1 cellular context compared by ENCODE assay signal in the genomic region with DNA sequence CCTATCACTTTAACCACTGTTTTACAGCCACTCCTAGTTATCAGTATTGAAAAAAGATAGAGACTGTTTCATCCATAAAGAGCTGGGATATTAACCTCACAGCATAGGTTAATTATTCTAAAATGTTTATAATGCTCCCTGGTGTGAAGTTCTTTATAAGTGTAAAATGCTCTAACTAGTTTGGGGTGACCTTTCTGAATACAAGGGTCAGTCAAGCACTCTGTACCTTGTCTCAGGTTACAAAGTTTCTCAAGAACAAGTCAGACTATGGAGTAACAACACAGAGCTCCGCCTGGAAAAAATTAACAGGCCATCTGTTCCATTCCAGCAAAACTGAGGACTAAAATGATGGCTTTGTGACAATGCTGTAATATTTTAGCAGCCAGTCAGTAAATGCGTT.
TF ChIP-seq lines count a peak whose summit lies in the region.

No MANE protein-coding gene starts in this region.

TF ChIP-seq in HEK293, 187 proteins besides CTCF, POLR2A, EP300 and RAD21 (continued from another document and continues in another):
- TF ChIP-seq, protein P1, sequence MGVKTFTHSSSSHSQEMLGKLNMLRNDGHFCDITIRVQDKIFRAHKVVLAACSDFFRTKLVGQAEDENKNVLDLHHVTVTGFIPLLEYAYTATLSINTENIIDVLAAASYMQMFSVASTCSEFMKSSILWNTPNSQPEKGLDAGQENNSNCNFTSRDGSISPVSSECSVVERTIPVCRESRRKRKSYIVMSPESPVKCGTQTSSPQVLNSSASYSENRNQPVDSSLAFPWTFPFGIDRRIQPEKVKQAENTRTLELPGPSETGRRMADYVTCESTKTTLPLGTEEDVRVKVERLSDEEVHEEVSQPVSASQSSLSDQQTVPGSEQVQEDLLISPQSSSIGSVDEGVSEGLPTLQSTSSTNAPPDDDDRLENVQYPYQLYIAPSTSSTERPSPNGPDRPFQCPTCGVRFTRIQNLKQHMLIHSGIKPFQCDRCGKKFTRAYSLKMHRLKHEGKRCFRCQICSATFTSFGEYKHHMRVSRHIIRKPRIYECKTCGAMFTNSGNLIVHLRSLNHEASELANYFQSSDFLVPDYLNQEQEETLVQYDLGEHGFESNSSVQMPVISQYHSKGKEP (tag by site-specific recombination; IDR thresholded peaks at IDR 0.05), result peak; percentile 23; the same call in 1 of the 2 replicates
- TF ChIP-seq ZNF394 (tag by site-specific recombination; IDR thresholded peaks at IDR 0.05; ENCODE audit: borderline replicate concordance) (0 out of 2 replicates have a peak, but pooled peaks have one; percentile 19), FEZF1 (tag by site-specific recombination; IDR thresholded peaks at IDR 0.05) (peak; percentile 97), ZNF221 (tag by site-specific recombination; IDR thresholded peaks at IDR 0.05; ENCODE audit: borderline replicate concordance) (no peak), YY2 (tag by site-specific recombination; IDR thresholded peaks at IDR 0.05) (no peak), ZNF274 (IDR thresholded peaks at IDR 0.05; ENCODE audit: low read length) (no peak), ZNF274 (tag by site-specific recombination; IDR thresholded peaks at IDR 0.05; ENCODE audit: borderline replicate concordance) (no peak), RBAK (tag by site-specific recombination; IDR thresholded peaks at IDR 0.05) (no peak), ZNF473 (tag by site-specific recombination; IDR thresholded peaks at IDR 0.05) (no peak), ZBTB48 (tag by site-specific recombination; IDR thresholded peaks at IDR 0.05) (no peak), ZNF366 (tag by site-specific recombination; conservative IDR thresholded peaks at IDR 0.05) (peak; percentile 58; the same call in 1 of the 2 replicates), ZSCAN30 (tag by site-specific recombination; IDR thresholded peaks at IDR 0.05) (peak; percentile 80), MEIS1 (CRISPR knock-in tag; IDR thresholded peaks at IDR 0.05; ENCODE audit: borderline replicate concordance) (no peak), TCF7L2 (IDR thresholded peaks at IDR 0.05; ENCODE audit: borderline replicate concordance, low read depth, low read length) (peak; percentile 97), ZNF629 (tag by site-specific recombination; IDR thresholded peaks at IDR 0.05) (0 out of 2 replicates have a peak, but pooled peaks have one; percentile 17), GLIS1 (tag by site-specific recombination; IDR thresholded peaks at IDR 0.05) (peak; percentile 78), ZNF529 (tag by site-specific recombination; IDR thresholded peaks at IDR 0.05; ENCODE audit: insufficient replicate concordance) (no peak), ZNF830 (tag by site-specific recombination; IDR thresholded peaks at IDR 0.05; ENCODE audit: low read depth) (no peak), ZNF23 (tag by site-specific recombination; IDR thresholded peaks at IDR 0.05; ENCODE audit: borderline replicate concordance) (no peak), GLIS2 (tag by site-specific recombination; IDR thresholded peaks at IDR 0.05) (no peak), KLF9 (tag by site-specific recombination; IDR thresholded peaks at IDR 0.05; ENCODE audit: low read depth) (no peak), ZFP69B (tag by site-specific recombination; IDR thresholded peaks at IDR 0.05) (no peak), ZNF585B (tag by site-specific recombination; IDR thresholded peaks at IDR 0.05) (no peak), ZNF433 (tag by site-specific recombination; IDR thresholded peaks at IDR 0.05; ENCODE audit: low read depth) (no peak), ZNF146 (tag by site-specific recombination; IDR thresholded peaks at IDR 0.05) (no peak), ZBTB7A (tag by site-specific recombination; IDR thresholded peaks at IDR 0.05; ENCODE audit: low read depth) (no peak), ZBTB21 (tag by site-specific recombination; IDR thresholded peaks at IDR 0.05) (no peak), ZNF558 (tag by site-specific recombination; IDR thresholded peaks at IDR 0.05) (no peak), YY1 (tag by site-specific recombination; IDR thresholded peaks at IDR 0.05) (no peak), ZNF140 (tag by site-specific recombination; IDR thresholded peaks at IDR 0.05) (no peak), ZNF510 (tag by site-specific recombination; IDR thresholded peaks at IDR 0.05; ENCODE audit: insufficient replicate concordance) (no peak), KLF10 (tag by site-specific recombination; IDR thresholded peaks at IDR 0.05) (peak; percentile 50), SCRT2 (tag by site-specific recombination; IDR thresholded peaks at IDR 0.05) (no peak), ZNF169 (tag by site-specific recombination; IDR thresholded peaks at IDR 0.05) (no peak)
- TF ChIP-seq, protein P2, sequence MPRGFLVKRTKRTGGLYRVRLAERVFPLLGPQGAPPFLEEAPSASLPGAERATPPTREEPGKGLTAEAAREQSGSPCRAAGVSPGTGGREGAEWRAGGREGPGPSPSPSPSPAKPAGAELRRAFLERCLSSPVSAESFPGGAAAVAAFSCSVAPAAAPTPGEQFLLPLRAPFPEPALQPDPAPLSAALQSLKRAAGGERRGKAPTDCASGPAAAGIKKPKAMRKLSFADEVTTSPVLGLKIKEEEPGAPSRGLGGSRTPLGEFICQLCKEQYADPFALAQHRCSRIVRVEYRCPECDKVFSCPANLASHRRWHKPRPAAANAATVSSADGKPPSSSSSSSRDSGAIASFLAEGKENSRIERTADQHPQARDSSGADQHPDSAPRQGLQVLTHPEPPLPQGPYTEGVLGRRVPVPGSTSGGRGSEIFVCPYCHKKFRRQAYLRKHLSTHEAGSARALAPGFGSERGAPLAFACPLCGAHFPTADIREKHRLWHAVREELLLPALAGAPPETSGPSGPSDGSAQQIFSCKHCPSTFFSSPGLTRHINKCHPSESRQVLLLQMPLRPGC (tag by site-specific recombination; IDR thresholded peaks at IDR 0.05), result 0 out of 2 replicates have a peak, but pooled peaks have one; percentile 23
- TF ChIP-seq, protein P3, sequence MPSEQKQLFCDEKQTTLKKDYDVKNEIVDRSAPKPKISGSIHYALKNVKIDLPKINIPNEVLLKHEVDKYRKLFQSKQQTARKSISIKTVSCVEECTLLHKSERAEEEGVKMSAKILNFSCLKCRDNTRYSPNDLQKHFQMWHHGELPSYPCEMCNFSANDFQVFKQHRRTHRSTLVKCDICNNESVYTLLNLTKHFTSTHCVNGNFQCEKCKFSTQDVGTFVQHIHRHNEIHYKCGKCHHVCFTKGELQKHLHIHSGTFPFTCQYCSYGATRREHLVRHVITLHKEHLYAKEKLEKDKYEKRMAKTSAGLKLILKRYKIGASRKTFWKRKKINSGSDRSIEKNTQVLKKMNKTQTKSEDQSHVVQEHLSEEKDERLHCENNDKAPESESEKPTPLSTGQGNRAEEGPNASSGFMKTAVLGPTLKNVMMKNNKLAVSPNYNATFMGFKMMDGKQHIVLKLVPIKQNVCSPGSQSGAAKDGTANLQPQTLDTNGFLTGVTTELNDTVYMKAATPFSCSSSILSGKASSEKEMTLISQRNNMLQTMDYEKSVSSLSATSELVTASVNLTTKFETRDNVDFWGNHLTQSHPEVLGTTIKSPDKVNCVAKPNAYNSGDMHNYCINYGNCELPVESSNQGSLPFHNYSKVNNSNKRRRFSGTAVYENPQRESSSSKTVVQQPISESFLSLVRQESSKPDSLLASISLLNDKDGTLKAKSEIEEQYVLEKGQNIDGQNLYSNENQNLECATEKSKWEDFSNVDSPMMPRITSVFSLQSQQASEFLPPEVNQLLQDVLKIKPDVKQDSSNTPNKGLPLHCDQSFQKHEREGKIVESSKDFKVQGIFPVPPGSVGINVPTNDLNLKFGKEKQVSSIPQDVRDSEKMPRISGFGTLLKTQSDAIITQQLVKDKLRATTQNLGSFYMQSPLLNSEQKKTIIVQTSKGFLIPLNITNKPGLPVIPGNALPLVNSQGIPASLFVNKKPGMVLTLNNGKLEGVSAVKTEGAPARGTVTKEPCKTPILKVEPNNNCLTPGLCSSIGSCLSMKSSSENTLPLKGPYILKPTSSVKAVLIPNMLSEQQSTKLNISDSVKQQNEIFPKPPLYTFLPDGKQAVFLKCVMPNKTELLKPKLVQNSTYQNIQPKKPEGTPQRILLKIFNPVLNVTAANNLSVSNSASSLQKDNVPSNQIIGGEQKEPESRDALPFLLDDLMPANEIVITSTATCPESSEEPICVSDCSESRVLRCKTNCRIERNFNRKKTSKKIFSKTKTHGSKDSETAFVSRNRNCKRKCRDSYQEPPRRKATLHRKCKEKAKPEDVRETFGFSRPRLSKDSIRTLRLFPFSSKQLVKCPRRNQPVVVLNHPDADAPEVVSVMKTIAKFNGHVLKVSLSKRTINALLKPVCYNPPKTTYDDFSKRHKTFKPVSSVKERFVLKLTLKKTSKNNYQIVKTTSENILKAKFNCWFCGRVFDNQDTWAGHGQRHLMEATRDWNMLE (tag by site-specific recombination; conservative IDR thresholded peaks at IDR 0.05; ENCODE audit: low read depth), result no peak
- TF ChIP-seq, protein P4, sequence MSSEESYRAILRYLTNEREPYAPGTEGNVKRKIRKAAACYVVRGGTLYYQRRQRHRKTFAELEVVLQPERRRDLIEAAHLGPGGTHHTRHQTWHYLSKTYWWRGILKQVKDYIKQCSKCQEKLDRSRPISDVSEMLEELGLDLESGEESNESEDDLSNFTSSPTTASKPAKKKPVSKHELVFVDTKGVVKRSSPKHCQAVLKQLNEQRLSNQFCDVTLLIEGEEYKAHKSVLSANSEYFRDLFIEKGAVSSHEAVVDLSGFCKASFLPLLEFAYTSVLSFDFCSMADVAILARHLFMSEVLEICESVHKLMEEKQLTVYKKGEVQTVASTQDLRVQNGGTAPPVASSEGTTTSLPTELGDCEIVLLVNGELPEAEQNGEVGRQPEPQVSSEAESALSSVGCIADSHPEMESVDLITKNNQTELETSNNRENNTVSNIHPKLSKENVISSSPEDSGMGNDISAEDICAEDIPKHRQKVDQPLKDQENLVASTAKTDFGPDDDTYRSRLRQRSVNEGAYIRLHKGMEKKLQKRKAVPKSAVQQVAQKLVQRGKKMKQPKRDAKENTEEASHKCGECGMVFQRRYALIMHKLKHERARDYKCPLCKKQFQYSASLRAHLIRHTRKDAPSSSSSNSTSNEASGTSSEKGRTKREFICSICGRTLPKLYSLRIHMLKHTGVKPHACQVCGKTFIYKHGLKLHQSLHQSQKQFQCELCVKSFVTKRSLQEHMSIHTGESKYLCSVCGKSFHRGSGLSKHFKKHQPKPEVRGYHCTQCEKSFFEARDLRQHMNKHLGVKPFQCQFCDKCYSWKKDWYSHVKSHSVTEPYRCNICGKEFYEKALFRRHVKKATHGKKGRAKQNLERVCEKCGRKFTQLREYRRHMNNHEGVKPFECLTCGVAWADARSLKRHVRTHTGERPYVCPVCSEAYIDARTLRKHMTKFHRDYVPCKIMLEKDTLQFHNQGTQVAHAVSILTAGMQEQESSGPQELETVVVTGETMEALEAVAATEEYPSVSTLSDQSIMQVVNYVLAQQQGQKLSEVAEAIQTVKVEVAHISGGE (tag by site-specific recombination; conservative IDR thresholded peaks at IDR 0.05; ENCODE audit: low read depth), result 0 out of 2 replicates have a peak, but pooled peaks have one; percentile 18
- TF ChIP-seq, protein P5, sequence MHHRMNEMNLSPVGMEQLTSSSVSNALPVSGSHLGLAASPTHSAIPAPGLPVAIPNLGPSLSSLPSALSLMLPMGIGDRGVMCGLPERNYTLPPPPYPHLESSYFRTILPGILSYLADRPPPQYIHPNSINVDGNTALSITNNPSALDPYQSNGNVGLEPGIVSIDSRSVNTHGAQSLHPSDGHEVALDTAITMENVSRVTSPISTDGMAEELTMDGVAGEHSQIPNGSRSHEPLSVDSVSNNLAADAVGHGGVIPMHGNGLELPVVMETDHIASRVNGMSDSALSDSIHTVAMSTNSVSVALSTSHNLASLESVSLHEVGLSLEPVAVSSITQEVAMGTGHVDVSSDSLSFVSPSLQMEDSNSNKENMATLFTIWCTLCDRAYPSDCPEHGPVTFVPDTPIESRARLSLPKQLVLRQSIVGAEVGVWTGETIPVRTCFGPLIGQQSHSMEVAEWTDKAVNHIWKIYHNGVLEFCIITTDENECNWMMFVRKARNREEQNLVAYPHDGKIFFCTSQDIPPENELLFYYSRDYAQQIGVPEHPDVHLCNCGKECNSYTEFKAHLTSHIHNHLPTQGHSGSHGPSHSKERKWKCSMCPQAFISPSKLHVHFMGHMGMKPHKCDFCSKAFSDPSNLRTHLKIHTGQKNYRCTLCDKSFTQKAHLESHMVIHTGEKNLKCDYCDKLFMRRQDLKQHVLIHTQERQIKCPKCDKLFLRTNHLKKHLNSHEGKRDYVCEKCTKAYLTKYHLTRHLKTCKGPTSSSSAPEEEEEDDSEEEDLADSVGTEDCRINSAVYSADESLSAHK (tag by site-specific recombination; IDR thresholded peaks at IDR 0.05), result peak; percentile 93
- TF ChIP-seq, protein P6, sequence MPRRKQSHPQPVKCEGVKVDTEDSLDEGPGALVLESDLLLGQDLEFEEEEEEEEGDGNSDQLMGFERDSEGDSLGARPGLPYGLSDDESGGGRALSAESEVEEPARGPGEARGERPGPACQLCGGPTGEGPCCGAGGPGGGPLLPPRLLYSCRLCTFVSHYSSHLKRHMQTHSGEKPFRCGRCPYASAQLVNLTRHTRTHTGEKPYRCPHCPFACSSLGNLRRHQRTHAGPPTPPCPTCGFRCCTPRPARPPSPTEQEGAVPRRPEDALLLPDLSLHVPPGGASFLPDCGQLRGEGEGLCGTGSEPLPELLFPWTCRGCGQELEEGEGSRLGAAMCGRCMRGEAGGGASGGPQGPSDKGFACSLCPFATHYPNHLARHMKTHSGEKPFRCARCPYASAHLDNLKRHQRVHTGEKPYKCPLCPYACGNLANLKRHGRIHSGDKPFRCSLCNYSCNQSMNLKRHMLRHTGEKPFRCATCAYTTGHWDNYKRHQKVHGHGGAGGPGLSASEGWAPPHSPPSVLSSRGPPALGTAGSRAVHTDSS (tag by site-specific recombination; IDR thresholded peaks at IDR 0.05), result 0 out of 2 replicates have a peak, but pooled peaks have one; percentile 18
- TF ChIP-seq, protein P7, sequence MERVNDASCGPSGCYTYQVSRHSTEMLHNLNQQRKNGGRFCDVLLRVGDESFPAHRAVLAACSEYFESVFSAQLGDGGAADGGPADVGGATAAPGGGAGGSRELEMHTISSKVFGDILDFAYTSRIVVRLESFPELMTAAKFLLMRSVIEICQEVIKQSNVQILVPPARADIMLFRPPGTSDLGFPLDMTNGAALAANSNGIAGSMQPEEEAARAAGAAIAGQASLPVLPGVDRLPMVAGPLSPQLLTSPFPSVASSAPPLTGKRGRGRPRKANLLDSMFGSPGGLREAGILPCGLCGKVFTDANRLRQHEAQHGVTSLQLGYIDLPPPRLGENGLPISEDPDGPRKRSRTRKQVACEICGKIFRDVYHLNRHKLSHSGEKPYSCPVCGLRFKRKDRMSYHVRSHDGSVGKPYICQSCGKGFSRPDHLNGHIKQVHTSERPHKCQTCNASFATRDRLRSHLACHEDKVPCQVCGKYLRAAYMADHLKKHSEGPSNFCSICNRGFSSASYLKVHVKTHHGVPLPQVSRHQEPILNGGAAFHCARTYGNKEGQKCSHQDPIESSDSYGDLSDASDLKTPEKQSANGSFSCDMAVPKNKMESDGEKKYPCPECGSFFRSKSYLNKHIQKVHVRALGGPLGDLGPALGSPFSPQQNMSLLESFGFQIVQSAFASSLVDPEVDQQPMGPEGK (tag by site-specific recombination; IDR thresholded peaks at IDR 0.05), result no peak
- TF ChIP-seq, protein P8, sequence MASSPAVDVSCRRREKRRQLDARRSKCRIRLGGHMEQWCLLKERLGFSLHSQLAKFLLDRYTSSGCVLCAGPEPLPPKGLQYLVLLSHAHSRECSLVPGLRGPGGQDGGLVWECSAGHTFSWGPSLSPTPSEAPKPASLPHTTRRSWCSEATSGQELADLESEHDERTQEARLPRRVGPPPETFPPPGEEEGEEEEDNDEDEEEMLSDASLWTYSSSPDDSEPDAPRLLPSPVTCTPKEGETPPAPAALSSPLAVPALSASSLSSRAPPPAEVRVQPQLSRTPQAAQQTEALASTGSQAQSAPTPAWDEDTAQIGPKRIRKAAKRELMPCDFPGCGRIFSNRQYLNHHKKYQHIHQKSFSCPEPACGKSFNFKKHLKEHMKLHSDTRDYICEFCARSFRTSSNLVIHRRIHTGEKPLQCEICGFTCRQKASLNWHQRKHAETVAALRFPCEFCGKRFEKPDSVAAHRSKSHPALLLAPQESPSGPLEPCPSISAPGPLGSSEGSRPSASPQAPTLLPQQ (tag by site-specific recombination; IDR thresholded peaks at IDR 0.05), result no peak
